In genomic region chr19:55654833-55655647, GRCh38 we compare ENCODE assay signal across 1 cellular context.
TF ChIP-seq lines count a peak whose summit lies in the region.

Gene U2AF2, plus strand, starts transcription at chr19:55655035. Its CDS starts 70 bp downstream, at chr19:55655105.

TF ChIP-seq in K562, 482 proteins besides CTCF, POLR2A, EP300 and RAD21 (continued from another document and continues in another):
- TF ChIP-seq MGA (IDR thresholded peaks at IDR 0.05) (peak; percentile 81), FOSL1 (tag; conservative IDR thresholded peaks at IDR 0.05) (no peak), HDAC1 (IDR thresholded peaks at IDR 0.05) (peak in 1 of 2 experiments; percentile 90; a peak in 2 of 4 replicates), ZNF785 (CRISPR knock-in tag; IDR thresholded peaks at IDR 0.05) (no peak), TFAM (CRISPR knock-in tag; conservative IDR thresholded peaks at IDR 0.05) (no peak), FOXM1 (IDR thresholded peaks at IDR 0.05; ENCODE audit: low read depth) (no peak), FOXM1 (CRISPR knock-in tag; IDR thresholded peaks at IDR 0.05; ENCODE audit: low read depth) (no peak), GABPB1 (CRISPR knock-in tag; IDR thresholded peaks at IDR 0.05) (peak; percentile 90), ZNF707 (CRISPR knock-in tag; conservative IDR thresholded peaks at IDR 0.05) (no peak), KDM2B (CRISPR knock-in tag; IDR thresholded peaks at IDR 0.05) (no peak), ARID4B (CRISPR knock-in tag; IDR thresholded peaks at IDR 0.05) (peak; percentile 93), CBX2 (IDR thresholded peaks at IDR 0.05; ENCODE audit: insufficient read depth, low read length, poor library complexity, severe bottlenecking) (no peak), ZBTB40 (IDR thresholded peaks at IDR 0.05) (peak; percentile 93), ZBTB40 (CRISPR knock-in tag; IDR thresholded peaks at IDR 0.05) (no peak), CHD1 (IDR thresholded peaks at IDR 0.05; ENCODE audit: low read length) (peak; percentile 95), HDAC3 (IDR thresholded peaks at IDR 0.05; ENCODE audit: borderline replicate concordance, partially characterized antibody) (no peak), RCOR1 (IDR thresholded peaks at IDR 0.05; ENCODE audit: borderline replicate concordance in 1 of 2, low read depth in 2 of 2, low read length in 2 of 2) (no peak), CHAMP1 (IDR thresholded peaks at IDR 0.05) (no peak), SREBF2 (CRISPR knock-in tag; IDR thresholded peaks at IDR 0.05) (no peak), ZEB2 (IDR thresholded peaks at IDR 0.05) (no peak), RBFOX2 (IDR thresholded peaks at IDR 0.05; ENCODE audit: low read depth, low read length) (peak; percentile 92), HSF4 (CRISPR knock-in tag; IDR thresholded peaks at IDR 0.05; ENCODE audit: borderline replicate concordance) (no peak), MTA1 (IDR thresholded peaks at IDR 0.05; ENCODE audit: borderline replicate concordance) (no peak), GTF2B (IDR thresholded peaks at IDR 0.05; ENCODE audit: extremely low read depth, insufficient read length) (no peak)
